20 cellular contexts compared by ENCODE assay signal in the genomic region with DNA sequence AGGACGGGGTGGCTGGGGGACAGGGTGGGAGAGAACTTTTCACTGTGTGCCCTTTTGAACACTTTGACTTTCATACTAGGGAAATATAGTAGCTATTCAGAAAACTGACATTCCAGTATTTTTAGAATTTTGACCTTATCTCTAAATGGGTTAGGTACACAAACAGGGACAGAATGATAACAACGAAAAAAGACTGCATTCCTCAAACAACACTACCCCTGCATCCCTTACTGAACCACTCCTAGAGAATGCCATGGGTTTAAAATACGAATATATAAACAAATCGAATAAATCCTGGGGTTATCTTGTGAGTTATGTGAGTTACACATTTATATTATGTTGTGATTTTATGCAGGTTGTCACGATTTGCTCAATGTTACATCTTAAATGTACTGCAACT.
A peak's percentile ranks its signal among the peaks of the same experiment; 100 is the strongest.
DNase-seq lines count a peak whose midpoint lies in the region; TF ChIP-seq lines count a peak whose summit lies in the region.
"Had no signal": no experiment of that assay in that cellular context is flagged by ENCODE, and none has a peak within 500 bp of the region (broad histone marks: within the 10 kb centered on the region; RNA-seq: fewer than 3 reads in every experiment).

No MANE protein-coding gene starts in this region.

- no peak overlapping the region for H3K4me3 Mint-ChIP-seq in osteocyte (ENCODE audit: unreplicated experiment)
- H3K4me3 Mint-ChIP-seq: CD8-positive, alpha-beta T cell had no signal

- peak overlapping the region; percentile 81 for H3K27ac Mint-ChIP-seq in osteocyte (ENCODE audit: unreplicated experiment)
- H3K27ac Mint-ChIP-seq: CD8-positive, alpha-beta T cell had no signal

- H3K27me3 Mint-ChIP-seq in osteocyte (ENCODE audit: unreplicated experiment), result peaks cover 2% of the 10 kb centered on the region

- H3K36me3 ChIP-seq in HEK293 (ENCODE audit: control insufficient read depth in 2 of 2, insufficient read depth in 1 of 2, low read length in 2 of 2) (no peaks in the 10 kb centered on the region), tibial artery (no peaks in the 10 kb centered on the region), A673 (ENCODE audit: insufficient read depth, low read length, poor library complexity, severe bottlenecking) (no peaks in the 10 kb centered on the region)

- no TSS peak for BruUV-seq in A673 (replicated peaks; lab: Mats Ljungman, UMichigan)

- no peaks in the 10 kb centered on the region for H3K36me3 Mint-ChIP-seq in osteocyte (ENCODE audit: unreplicated experiment)
- H3K36me3 Mint-ChIP-seq: CD8-positive, alpha-beta T cell had no signal

- H3K9me3 ChIP-seq in HEK293 (ENCODE audit: control insufficient read depth, insufficient read depth, low read depth, low read length) (no peaks in the 10 kb centered on the region), tibial artery (no peaks in the 10 kb centered on the region), A673 (ENCODE audit: low read depth, low read length, poor library complexity, severe bottlenecking) (no peaks in the 10 kb centered on the region)

- no peak overlapping the region for H3K4me3 ChIP-seq in HEK293 (ENCODE audit: low read depth, low read length)
- H3K4me3 ChIP-seq in coronary artery, result no peak overlapping the region
- no peak overlapping the region for H3K4me3 ChIP-seq in tibial artery
- H3K4me3 ChIP-seq in A673 (ENCODE audit: low read depth, low read length, poor library complexity, severe bottlenecking), result no peak overlapping the region
- H3K4me3 ChIP-seq: GM12878, GM23248 had no signal

- H3K27ac ChIP-seq in HEK293 (ENCODE audit: extremely low read depth, low read depth, low read length) (no peak overlapping the region), coronary artery (peak overlapping the region; percentile 24 to 73), tibial artery (peak overlapping the region; percentile 53), A673 (ENCODE audit: low read depth, low read length, poor library complexity, severe bottlenecking) (no peak overlapping the region)
- H3K27ac ChIP-seq: GM23248, KMS-11 had no signal

- CTCF ChIA-PET in HEK293 (lab: Yijun Ruan, JAX), result interaction anchor here (0.6 to 1.3 kb wide), 3 partner anchors 33 to 97 kb away, joined by 3 to 4 read pairs (median 3); no protein-coding TSS in a partner anchor
- CTCF ChIA-PET in A673 (lab: Charles Lee), result no interaction called here

- H3K27me3 ChIP-seq in tibial artery (no peaks in the 10 kb centered on the region), A673 (replicated peaks; ENCODE audit: insufficient read depth, low read depth, low read length, poor library complexity) (peaks cover 38% of the 10 kb centered on the region)

- DNase-seq in coronary artery (ENCODE audit: low spot score), result no peak
- no peak for DNase-seq in osteocyte (ENCODE audit: extremely low spot score, unreplicated experiment)
- no peak for DNase-seq in tibial artery
- no peak for DNase-seq in SK-N-DZ (ENCODE audit: low spot score)
- DNase-seq in A673 (ENCODE audit: low spot score), result no peak
- DNase-seq in stimulated activated CD4-positive, alpha-beta T cell treated with anti-CD3 and anti-CD28 coated beads, Interleukin-12 subunit alpha, Interleukin-12 subunit beta, amount 100 ng/mL, for 4 hours, result no peak
- DNase-seq in NCI-H446 treated with DMSO at 0.1 percent for 48 hours (lab: John Stamatoyannopoulos, UW), result no peak
- DNase-seq: CD8-positive, alpha-beta T cell; DND-41; GM23248; HCEC 1CT; NCI-H1105; NCI-H146; NCI-H2029 treated with DMSO at 0.1 percent for 48 hours; NCI-H345; NCI-H524 treated with DMSO at 0.1 percent for 48 hours; OCI-M1 had no signal

- H3K9me3 Mint-ChIP-seq in osteocyte (ENCODE audit: unreplicated experiment), result no peaks in the 10 kb centered on the region
- H3K9me3 Mint-ChIP-seq: CD8-positive, alpha-beta T cell had no signal

- peaks cover 69% of the 10 kb centered on the region for H3K4me1 Mint-ChIP-seq in osteocyte (ENCODE audit: unreplicated experiment)

- intact Hi-C loops in tibial artery (cut with DNase I; ENCODE audit: low total_unique reads) (no loop called here), A673 (cut with micrococcal nuclease; ENCODE audit: unreplicated experiment) (no loop called here)

- POLR2A ChIA-PET in HEK293 (lab: Yijun Ruan, JAX) (no interaction called here), A673 (lab: Charles Lee; ENCODE audit: low non-redundant PET) (no interaction called here)

- H3K4me1 ChIP-seq in HEK293 (ENCODE audit: control insufficient read depth, insufficient read depth, low read length) (no peaks in the 10 kb centered on the region), tibial artery (peaks cover 0 to 31% (median 21%) of the 10 kb centered on the region in 4 donors), A673 (ENCODE audit: insufficient read depth, low read length, poor library complexity, severe bottlenecking) (no peaks in the 10 kb centered on the region)

- TF ChIP-seq CTCF in HEK293 (tag by site-specific recombination; IDR thresholded peaks at IDR 0.05), result no peak
- no peak for TF ChIP-seq CTCF in coronary artery (IDR thresholded peaks at IDR 0.05)
- no peak for TF ChIP-seq CTCF in osteocyte (IDR thresholded peaks at IDR 0.05)
- no peak for TF ChIP-seq CTCF in tibial artery (IDR thresholded peaks at IDR 0.05)
- no peak for TF ChIP-seq CTCF in A673 (conservative IDR thresholded peaks at IDR 0.05; ENCODE audit: low read depth, low read length)

TF ChIP-seq in HEK293, 187 proteins besides CTCF, POLR2A, EP300 and RAD21:
- TF ChIP-seq ZNF664 (tag by site-specific recombination; IDR thresholded peaks at IDR 0.05) (peak; percentile 58; the same call in 1 of the 2 replicates), REPIN1 (tag by site-specific recombination; IDR thresholded peaks at IDR 0.05; ENCODE audit: low read depth) (no peak)

Comparison
In these comparisons a context has a peak if more than half of its experiments do, and no peak if none do; other contexts are left out.
1. H3K27ac ChIP-seq: peak in coronary artery (2 of 2) and tibial artery (2 of 2); none in HEK293 (single experiment) and A673 (single experiment).